In genomic region chr4:53777244-53777984, GRCh38 we compare ENCODE assay signal across 13 cellular contexts.
DNase-seq lines count a peak whose midpoint lies in the region; ATAC-seq and TF ChIP-seq lines count a peak whose summit lies in the region.
"Had no signal": no experiment of that assay in that cellular context is flagged by ENCODE, and none has a peak within 500 bp of the region (broad histone marks: within the 10 kb centered on the region; RNA-seq: fewer than 3 reads in every experiment).

No MANE protein-coding gene starts in this region.

- H3K27me3 ChIP-seq in smooth muscle cell (ENCODE audit: low read depth): no peaks in the 10 kb centered on the region

- H3K79me2 ChIP-seq in smooth muscle cell (ENCODE audit: low read depth): no peaks in the 10 kb centered on the region

- H3K4me3 Mint-ChIP-seq in activated CD4-positive, alpha-beta T cell treated with anti-CD3 and anti-CD28 coated beads, Interleukin-2, amount 10 ng/mL, durations not matched to agents 24 days and 14 days: no peak overlapping the region

- peak overlapping the region; percentile 51 for H3K4me2 ChIP-seq in smooth muscle cell

- peaks cover 6% of the 10 kb centered on the region for H3F3A ChIP-seq in smooth muscle cell (ENCODE audit: low read depth)

- no peaks in the 10 kb centered on the region for H3K27me3 Mint-ChIP-seq in activated CD4-positive, alpha-beta T cell treated with anti-CD3 and anti-CD28 coated beads, Interleukin-2, amount 10 ng/mL, durations not matched to agents 24 days and 14 days

- no peaks in the 10 kb centered on the region for H3K36me3 ChIP-seq in smooth muscle cell (ENCODE audit: low read depth)
- H3K36me3 ChIP-seq: stomach had no signal

- TF ChIP-seq CTCF in fibroblast of villous mesenchyme (IDR thresholded peaks at IDR 0.05; ENCODE audit: insufficient read depth, low read depth, low read length) (no peak), smooth muscle cell (IDR thresholded peaks at IDR 0.05; ENCODE audit: borderline replicate concordance, insufficient read depth, poor library complexity, severe bottlenecking) (no peak)

- no peaks in the 10 kb centered on the region for H3K9me3 Mint-ChIP-seq in activated CD4-positive, alpha-beta T cell treated with anti-CD3 and anti-CD28 coated beads, Interleukin-2, amount 10 ng/mL, durations not matched to agents 24 days and 14 days

- H3K36me3 Mint-ChIP-seq in activated CD4-positive, alpha-beta T cell treated with anti-CD3 and anti-CD28 coated beads, Interleukin-2, amount 10 ng/mL, durations not matched to agents 24 days and 14 days (ENCODE audit: low read depth): no peaks in the 10 kb centered on the region

- H4K20me1 ChIP-seq in smooth muscle cell (ENCODE audit: low read depth): no peaks in the 10 kb centered on the region

- H3K27ac Mint-ChIP-seq in activated CD4-positive, alpha-beta T cell treated with anti-CD3 and anti-CD28 coated beads, Interleukin-2, amount 10 ng/mL, durations not matched to agents 24 days and 14 days: no peak overlapping the region

- intact Hi-C loops in activated CD4-positive, alpha-beta T cell treated with anti-CD3 and anti-CD28 coated beads, Interleukin-2, amount 10 ng/mL, durations not matched to agents 24 days and 14 days (cut with micrococcal nuclease): no loop called here

- H2AFZ ChIP-seq in smooth muscle cell (ENCODE audit: low read depth): peak overlapping the region; percentile 37

- H3K4me3 ChIP-seq in fibroblast of villous mesenchyme (ENCODE audit: low read depth, low read length): no peak overlapping the region
- H3K4me3 ChIP-seq in smooth muscle cell: no peak overlapping the region
- H3K4me3 ChIP-seq: stomach had no signal

- DNase-seq in activated CD4-positive, alpha-beta T cell treated with anti-CD3 and anti-CD28 coated beads, Interleukin-2, amount 10 ng/mL, durations not matched to agents 24 days and 14 days: peak; percentile 31
- DNase-seq in activated CD4-positive, alpha-beta T cell treated with anti-CD3 and anti-CD28 coated beads, Interleukin-2, amount 50 U/mL, for 1 hour: no peak
- DNase-seq in SKM-1 (lab: John Stamatoyannopoulos, UW; ENCODE audit: unreplicated experiment) (peak; percentile 4), fibroblast of villous mesenchyme (ENCODE audit: low read depth) (peak; percentile 90), smooth muscle cell (lab: John Stamatoyannopoulos, UW; ENCODE audit: unreplicated experiment) (no peak), NCI-H2171 (lab: John Stamatoyannopoulos, UW) (no peak)
- no peak for DNase-seq in stimulated activated naive CD4-positive, alpha-beta T cell (lab: John Stamatoyannopoulos, UW)
- DNase-seq: activated T-cell treated with anti-CD3 and anti-CD28 coated beads, Interleukin-2, amount 50 U/mL, for 48 hours; foreskin melanocyte; RPMI8226; stimulated activated CD4-positive, alpha-beta T cell treated with anti-CD3 and anti-CD28 coated beads, Interleukin-4, amount 100 ng/mL, for 4 hours; stomach had no signal

- H3K9ac ChIP-seq in smooth muscle cell (ENCODE audit: low read depth): no peak overlapping the region

- no peaks in the 10 kb centered on the region for H3K9me3 ChIP-seq in smooth muscle cell (replicated peaks; ENCODE audit: low read depth)
- H3K9me3 ChIP-seq: stomach had no signal

- no peaks in the 10 kb centered on the region for H3K4me1 ChIP-seq in smooth muscle cell (ENCODE audit: low read depth)
- H3K4me1 ChIP-seq: stomach had no signal

- H3K4me1 Mint-ChIP-seq in activated CD4-positive, alpha-beta T cell treated with anti-CD3 and anti-CD28 coated beads, Interleukin-2, amount 10 ng/mL, durations not matched to agents 24 days and 14 days: no peaks in the 10 kb centered on the region

- 49% methylated on average over 4 of the region's 4 CpGs for WGBS in smooth muscle cell (ENCODE audit: low lambda C conversion rate)

- ATAC-seq in GM19463 (IDR thresholded peaks at IDR 0.05; ENCODE audit: unreplicated experiment): no peak

- peak overlapping the region; percentile 50 for H3K27ac ChIP-seq in smooth muscle cell (ENCODE audit: low read depth)

Comparison
In these comparisons a context has a peak if more than half of its experiments do, and no peak if none do; other contexts are left out.
1. DNase-seq: peak in activated CD4-positive, alpha-beta T cell treated with anti-CD3 and anti-CD28 coated beads, Interleukin-2, amount 10 ng/mL, durations not matched to agents 24 days and 14 days (single experiment), SKM-1 (single experiment) and fibroblast of villous mesenchyme (single experiment); none in activated CD4-positive, alpha-beta T cell treated with anti-CD3 and anti-CD28 coated beads, Interleukin-2, amount 50 U/mL, for 1 hour (single experiment), smooth muscle cell (single experiment), stimulated activated naive CD4-positive, alpha-beta T cell (0 of 6) and NCI-H2171 (single experiment).